In the genomic region with DNA sequence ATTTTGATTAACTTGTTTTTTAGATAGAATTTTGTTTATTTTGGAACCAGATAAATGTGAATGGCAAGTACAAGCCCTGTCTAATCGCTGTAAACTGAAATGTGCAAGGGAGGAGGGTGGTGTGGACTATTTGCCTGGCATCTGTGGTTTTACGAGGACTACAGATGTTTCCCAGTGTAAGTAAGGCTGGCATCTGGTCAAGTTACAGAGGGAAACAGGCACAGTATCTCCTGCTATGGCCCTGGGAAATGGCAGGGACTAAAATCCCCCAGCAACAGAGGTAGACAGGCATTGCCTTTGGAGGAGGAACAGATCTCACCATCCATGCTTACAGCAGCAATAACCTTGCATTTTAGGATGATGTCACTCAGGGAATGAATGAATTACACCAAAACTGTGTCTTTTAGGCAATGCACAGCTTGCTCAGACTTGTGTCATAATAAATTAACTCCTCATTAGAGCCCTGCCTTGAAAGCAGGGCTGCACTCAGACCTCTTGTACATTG, we compare ENCODE assay signal across 9 cellular contexts.
DNase-seq lines count a peak whose midpoint lies in the region; ATAC-seq and TF ChIP-seq lines count a peak whose summit lies in the region.
"Had no signal": no experiment of that assay in that cellular context is flagged by ENCODE, and none has a peak within 500 bp of the region (broad histone marks: within the 10 kb centered on the region; RNA-seq: fewer than 3 reads in every experiment).

No MANE protein-coding gene starts in this region.

- intact Hi-C loops in testis (cut with DNase I; ENCODE audit: low total_unique reads) = no loop called here

- H3K36me3 ChIP-seq in iPS-20b (ENCODE audit: insufficient read depth, low read depth, low read length) = peaks cover 3% of the 10 kb centered on the region; the same call in 1 of the 2 replicates
- H3K36me3 ChIP-seq in testis (ENCODE audit: low read depth, missing control alignments) = no peaks in the 10 kb centered on the region

- peak overlapping the region; percentile 88 for H3K27ac ChIP-seq in VCaP
- H3K27ac ChIP-seq in iPS-20b (ENCODE audit: low read length) = peak overlapping the region; percentile 5
- peak overlapping the region; percentile 16 to 79 for H3K27ac ChIP-seq in testis
- H3K27ac ChIP-seq: A549 had no signal

- H3K4me3 ChIP-seq in iPS-20b (ENCODE audit: low read length) (no peak overlapping the region), testis (no peak overlapping the region)
- H3K4me3 ChIP-seq: A549 had no signal

- WGBS in testis, 2 donors = 40% methylated on average over 2 of the region's 2 CpGs

- DNase-seq in NCI-H1417 (lab: John Stamatoyannopoulos, UW) (peak in 2 of 3 experiments; percentile 58 to 86), NCI-H1417 treated with DMSO at 0.1 percent for 48 hours (lab: John Stamatoyannopoulos, UW) (no peak), testis (no peak), cortex of kidney (lab: John Stamatoyannopoulos, UW) (no peak), NCI-H2227 (lab: John Stamatoyannopoulos, UW; ENCODE audit: unreplicated experiment) (no peak)

- H3K9me3 ChIP-seq in iPS-20b (ENCODE audit: insufficient read depth, low read depth, low read length) (no peaks in the 10 kb centered on the region), testis (no peaks in the 10 kb centered on the region)
- H3K9me3 ChIP-seq: A549 had no signal

- no peak for TF ChIP-seq CTCF in VCaP (conservative IDR thresholded peaks at IDR 0.05)
- TF ChIP-seq CTCF in testis (IDR thresholded peaks at IDR 0.05) = no peak

- H3K27me3 ChIP-seq in iPS-20b (ENCODE audit: insufficient read depth, low read length) = no peaks in the 10 kb centered on the region
- no peaks in the 10 kb centered on the region for H3K27me3 ChIP-seq in testis

- TF ChIP-seq POLR2A in testis (IDR thresholded peaks at IDR 0.05) = no peak

- peak overlapping the region; percentile 49; the same call in 1 of the 2 replicates for H3K9ac ChIP-seq in iPS-20b (ENCODE audit: low read depth, low read length)

- H3K4me1 ChIP-seq in iPS-20b (ENCODE audit: insufficient read depth, low read length) (peaks cover 72% of the 10 kb centered on the region), testis (peaks cover 64% of the 10 kb centered on the region)
- H3K4me1 ChIP-seq: A549 had no signal

- no peak for ATAC-seq in GM19397 (IDR thresholded peaks at IDR 0.05; ENCODE audit: unreplicated experiment)
- ATAC-seq: A549 had no signal

Comparison
In these comparisons a context has a peak if more than half of its experiments do, and no peak if none do; other contexts are left out.
1. DNase-seq: peak in NCI-H1417 (2 of 3); none in NCI-H1417 treated with DMSO at 0.1 percent for 48 hours (single experiment), testis (single experiment), cortex of kidney (single experiment) and NCI-H2227 (single experiment).
2. H3K27ac ChIP-seq: peak in every context shown above with its lines; median percentile 88 in VCaP; 48 in testis; 5 in iPS-20b.